Comparison of ENCODE assay signal across 19 cellular contexts in the genomic region with DNA sequence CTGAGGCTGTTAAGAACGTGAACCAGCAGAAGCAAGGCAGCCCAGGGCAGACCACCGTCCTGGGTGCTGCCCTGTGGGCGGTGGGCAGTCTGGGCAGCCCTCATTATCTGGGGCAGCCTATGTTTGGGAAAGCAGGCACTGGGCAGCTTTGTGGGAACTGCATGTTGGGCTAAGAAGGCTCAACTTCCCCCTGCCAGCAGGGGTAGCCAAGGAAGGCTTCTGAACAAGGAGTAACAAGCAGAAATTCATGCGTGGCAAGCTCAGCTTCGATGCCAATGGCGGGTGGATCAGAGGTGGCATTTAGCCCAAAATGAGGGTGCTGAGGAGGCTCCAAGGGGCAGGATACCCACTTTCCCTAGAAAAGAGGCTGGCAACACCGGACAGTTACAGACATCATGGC. TPM values are rescaled to one million over a fixed set of nuclear protein-coding genes. Genes with fewer than 3 reads are reported as not detected.
DNase-seq lines count a peak whose midpoint lies in the region; ATAC-seq and TF ChIP-seq lines count a peak whose summit lies in the region.
"Had no signal": no experiment of that assay in that cellular context is flagged by ENCODE, and none has a peak within 500 bp of the region (broad histone marks: within the 10 kb centered on the region; RNA-seq: fewer than 3 reads in every experiment).

No MANE protein-coding gene starts in this region.

- ATAC-seq in activated CD4-positive, alpha-beta T cell treated with anti-CD3 and anti-CD28 coated beads for 36 hours, result no peak
- no peak for ATAC-seq in GM19395 (IDR thresholded peaks at IDR 0.05; ENCODE audit: unreplicated experiment)
- ATAC-seq: Panc1 had no signal

- H2AFZ ChIP-seq in neural progenitor cell (replicated peaks), result no peak overlapping the region

- peaks cover 2% of the 10 kb centered on the region for H3K36me3 ChIP-seq in H7 (replicated peaks; ENCODE audit: control insufficient read depth, insufficient read depth, low read length)
- peaks cover 3% of the 10 kb centered on the region for H3K36me3 ChIP-seq in neural progenitor cell
- peaks cover 9% of the 10 kb centered on the region for H3K36me3 ChIP-seq in effector memory CD4-positive, alpha-beta T cell (ENCODE audit: control insufficient read depth, insufficient read depth, low read length)
- H3K36me3 ChIP-seq: BE2C had no signal

- no peak overlapping the region for H3K9ac ChIP-seq in neural progenitor cell
- H3K9ac ChIP-seq: KMS-11 had no signal

- DNase-seq in H7 (peak; percentile 35), coronary artery (ENCODE audit: low spot score) (peak; percentile 55), neural progenitor cell (ENCODE audit: low spot score) (no peak), progenitor cell of endocrine pancreas (ENCODE audit: low spot score, unreplicated experiment) (no peak)
- no peak for DNase-seq in activated CD4-positive, alpha-beta T cell treated with anti-CD3 and anti-CD28 coated beads for 36 hours
- DNase-seq in effector memory CD4-positive, alpha-beta T cell, result no peak
- DNase-seq: BE2C, DMS53, GDM1, IMR-90, NCI-H1092 treated with DMSO at 0.1 percent for 48 hours, NCI-H1436 treated with DMSO at 0.1 percent for 48 hours, NCI-H1930, NCI-H2227 treated with DMSO at 0.1 percent for 48 hours, NCI-H510A treated with DMSO at 0.1 percent for 48 hours, NCI-H748 treated with DMSO at 0.1 percent for 48 hours had no signal

- H3K4me1 Mint-ChIP-seq in neural progenitor cell, result peaks cover 30% of the 10 kb centered on the region
- peaks cover 18% of the 10 kb centered on the region for H3K4me1 Mint-ChIP-seq in progenitor cell of endocrine pancreas (ENCODE audit: low read depth)
- no peaks in the 10 kb centered on the region for H3K4me1 Mint-ChIP-seq in activated CD4-positive, alpha-beta T cell treated with anti-CD3 and anti-CD28 coated beads for 36 hours

- H3K4me3 Mint-ChIP-seq in neural progenitor cell, result peak overlapping the region; percentile 27
- H3K4me3 Mint-ChIP-seq in progenitor cell of endocrine pancreas (ENCODE audit: low read depth), result peak overlapping the region; percentile 9
- H3K4me3 Mint-ChIP-seq in activated CD4-positive, alpha-beta T cell treated with anti-CD3 and anti-CD28 coated beads for 36 hours, result no peak overlapping the region

- POLR2A ChIA-PET in activated CD4-positive, alpha-beta T cell treated with anti-CD3 and anti-CD28 coated beads for 36 hours (lab: Charles Lee), result no interaction called here

- H3K27ac ChIP-seq in coronary artery, result no peak overlapping the region
- no peak overlapping the region for H3K27ac ChIP-seq in neural progenitor cell
- no peak overlapping the region for H3K27ac ChIP-seq in effector memory CD4-positive, alpha-beta T cell (ENCODE audit: insufficient read depth, low read length, poor library complexity, severe bottlenecking)
- H3K27ac ChIP-seq: KMS-11 had no signal

- intact Hi-C loops in activated CD4-positive, alpha-beta T cell treated with anti-CD3 and anti-CD28 coated beads for 36 hours (cut with DNase I, micrococcal nuclease), result no loop called here

- CTCF ChIA-PET in activated CD4-positive, alpha-beta T cell treated with anti-CD3 and anti-CD28 coated beads for 36 hours (lab: Charles Lee), result interaction anchor here (1.6 kb wide), 1 partner anchor 9 kb away, joined by 4 read pairs; no protein-coding TSS in a partner anchor

- H3K27ac Mint-ChIP-seq in neural progenitor cell (peak overlapping the region; percentile 90), progenitor cell of endocrine pancreas (peak overlapping the region; percentile 60)
- H3K27ac Mint-ChIP-seq in activated CD4-positive, alpha-beta T cell treated with anti-CD3 and anti-CD28 coated beads for 36 hours, result no peak overlapping the region

- TF ChIP-seq CTCF in coronary artery (IDR thresholded peaks at IDR 0.05) (no peak), neural progenitor cell (IDR thresholded peaks at IDR 0.05) (no peak), progenitor cell of endocrine pancreas (IDR thresholded peaks at IDR 0.05; ENCODE audit: unreplicated experiment) (no peak)

- peaks cover 6% of the 10 kb centered on the region for H3F3A ChIP-seq in neural progenitor cell (ENCODE audit: low read depth)

- H3K4me1 ChIP-seq in neural progenitor cell, result peaks cover 8% of the 10 kb centered on the region
- no peaks in the 10 kb centered on the region for H3K4me1 ChIP-seq in effector memory CD4-positive, alpha-beta T cell (ENCODE audit: control insufficient read depth, insufficient read depth, low read length, poor library complexity, severe bottlenecking)
- H3K4me1 ChIP-seq: BE2C had no signal

- H3K9me3 ChIP-seq in neural progenitor cell (ENCODE audit: low read depth), result peaks cover 8% of the 10 kb centered on the region
- H3K9me3 ChIP-seq in effector memory CD4-positive, alpha-beta T cell (ENCODE audit: control insufficient read depth, low read length), result no peaks in the 10 kb centered on the region

- H3K9me3 Mint-ChIP-seq in neural progenitor cell, result peaks cover 31% of the 10 kb centered on the region
- peaks cover 8% of the 10 kb centered on the region for H3K9me3 Mint-ChIP-seq in progenitor cell of endocrine pancreas (ENCODE audit: low read depth)
- peaks cover 8% of the 10 kb centered on the region for H3K9me3 Mint-ChIP-seq in activated CD4-positive, alpha-beta T cell treated with anti-CD3 and anti-CD28 coated beads for 36 hours (ENCODE audit: low read depth)

- H3K4me2 ChIP-seq in neural progenitor cell, result no peak overlapping the region
- H3K4me2 ChIP-seq: KMS-11 had no signal

- H3K36me3 Mint-ChIP-seq in neural progenitor cell, result peaks cover 51% of the 10 kb centered on the region
- H3K36me3 Mint-ChIP-seq in progenitor cell of endocrine pancreas (ENCODE audit: insufficient read depth), result peaks cover 39% of the 10 kb centered on the region
- H3K36me3 Mint-ChIP-seq in activated CD4-positive, alpha-beta T cell treated with anti-CD3 and anti-CD28 coated beads for 36 hours (ENCODE audit: low read depth), result peaks cover 47% of the 10 kb centered on the region

- H3K27me3 ChIP-seq in H7 (ENCODE audit: control insufficient read depth, insufficient read depth, low read length) (no peaks in the 10 kb centered on the region), neural progenitor cell (no peaks in the 10 kb centered on the region)
- no peaks in the 10 kb centered on the region for H3K27me3 ChIP-seq in effector memory CD4-positive, alpha-beta T cell (replicated peaks; ENCODE audit: control insufficient read depth, insufficient read depth, low read length, poor library complexity, severe bottlenecking)
- H3K27me3 ChIP-seq: BE2C had no signal

- H3K4me3 ChIP-seq in H7 (ENCODE audit: insufficient read depth, low read depth, low read length) (no peak overlapping the region), coronary artery (no peak overlapping the region), neural progenitor cell (no peak overlapping the region)
- no peak overlapping the region for H3K4me3 ChIP-seq in effector memory CD4-positive, alpha-beta T cell (ENCODE audit: insufficient read depth, low read depth, low read length, poor library complexity, severe bottlenecking)

- H3K27me3 Mint-ChIP-seq in neural progenitor cell (ENCODE audit: insufficient read depth, low read depth) (peaks cover 1% of the 10 kb centered on the region), progenitor cell of endocrine pancreas (no peaks in the 10 kb centered on the region)
- no peaks in the 10 kb centered on the region for H3K27me3 Mint-ChIP-seq in activated CD4-positive, alpha-beta T cell treated with anti-CD3 and anti-CD28 coated beads for 36 hours

- H3K79me2 ChIP-seq in neural progenitor cell (ENCODE audit: low read depth), result no peaks in the 10 kb centered on the region

- no peaks in the 10 kb centered on the region for H4K20me1 ChIP-seq in neural progenitor cell (ENCODE audit: low read depth)

RNA-seq across cellular contexts. Expression of a gene that starts 42.7 kb away (rescaled TPM):
- total RNA-seq in H7 (2014; rRNA removed; shearing (Covaris generic)), result 26.6 and 32.0 TPM in 2 replicates
- total RNA-seq in neural progenitor cell (ENCODE audit: low replicate concordance) (3.6 and 12.9 TPM in 2 replicates), progenitor cell of endocrine pancreas (54.6 and 56.2 TPM in 2 replicates)
- total RNA-seq in activated CD4-positive, alpha-beta T cell treated with anti-CD3 and anti-CD28 coated beads for 36 hours, result 10 to 100 TPM; 22.4 to 26.3 TPM

Comparison
In these comparisons a context has a peak if more than half of its experiments do, and no peak if none do; other contexts are left out.
1. DNase-seq: peak in H7 (single experiment) and coronary artery (single experiment); none in neural progenitor cell (single experiment), progenitor cell of endocrine pancreas (single experiment), activated CD4-positive, alpha-beta T cell treated with anti-CD3 and anti-CD28 coated beads for 36 hours (single experiment) and effector memory CD4-positive, alpha-beta T cell (0 of 3).